13 cellular contexts compared by ENCODE assay signal in genomic region chr1:2316451-2316940, GRCh38.
DNase-seq lines count a peak whose midpoint lies in the region; ATAC-seq and TF ChIP-seq lines count a peak whose summit lies in the region.
"Had no signal": no experiment of that assay in that cellular context is flagged by ENCODE, and none has a peak within 500 bp of the region (broad histone marks: within the 10 kb centered on the region; RNA-seq: fewer than 3 reads in every experiment).

No MANE protein-coding gene starts in this region.

- peak; percentile 23 for DNase-seq in HT1080 (ENCODE audit: low read depth)
- peak; percentile 74 for DNase-seq in astrocyte of the hippocampus (ENCODE audit: low read depth, low spot score)
- DNase-seq in thyroid gland: peak; percentile 32 to 52
- DNase-seq in NCI-H524 treated with DMSO at 0.1 percent for 48 hours (lab: John Stamatoyannopoulos, UW): no peak
- DNase-seq in A172 (ENCODE audit: low spot score): no peak
- DNase-seq: activated CD8-positive, alpha-beta T cell treated with anti-CD3 and anti-CD28 coated beads, Interleukin-2, amount 10 ng/mL, durations not matched to agents 7 days and 5 days; DMS53; natural killer cell; stimulated activated CD4-positive, alpha-beta T cell treated with anti-CD3 and anti-CD28 coated beads, Interleukin-2, amount 100 ng/mL, for 24 hours; stimulated activated naive CD8-positive, alpha-beta T cell treated with anti-CD3 and anti-CD28 coated beads, Interleukin-15, amount 100 ng/mL, for 72 hours had no signal

- H3K9me3 ChIP-seq in mesodermal cell (ENCODE audit: control insufficient read depth, low read length): no peaks in the 10 kb centered on the region
- no peaks in the 10 kb centered on the region for H3K9me3 ChIP-seq in thyroid gland

- H3K27ac ChIP-seq in mesodermal cell (ENCODE audit: low read depth, low read length, severe bottlenecking) (peak overlapping the region; percentile 79), thyroid gland (peak overlapping the region; percentile 95 to 96 (median 96))

- TF ChIP-seq CTCF in thyroid gland (IDR thresholded peaks at IDR 0.05): no peak

- no peak overlapping the region for H3K4me3 ChIP-seq in mesodermal cell (ENCODE audit: extremely low read depth, insufficient read depth, low read length, poor library complexity, severe bottlenecking)
- no peak overlapping the region for H3K4me3 ChIP-seq in thyroid gland (replicated peaks in 1 of 3)

- H3K36me3 ChIP-seq in mesodermal cell (ENCODE audit: control insufficient read depth, insufficient read depth, low read length) (no peaks in the 10 kb centered on the region), thyroid gland (no peaks in the 10 kb centered on the region)

- no peaks in the 10 kb centered on the region for H3K27me3 ChIP-seq in thyroid gland

- intact Hi-C loops in thyroid gland (cut with DNase I): loop anchor here (5.0 to 10.0 kb wide), 3 partner anchors 68 to 104 kb away; no protein-coding TSS in a partner anchor

- 84 to 85% methylated on average over 14 of the region's 14 CpGs for WGBS in mesodermal cell (ENCODE audit: insufficient coverage in 2 of 2), 2 experiments
- WGBS in thyroid gland, 2 donors: 53 to 100% methylated on average over 6 of the region's 14 CpGs

- H3K4me1 ChIP-seq in mesodermal cell (ENCODE audit: control insufficient read depth, insufficient read depth, low read length, poor library complexity, severe bottlenecking): peaks cover 49% of the 10 kb centered on the region
- peaks cover 34 to 81% of the 10 kb centered on the region in 2 donors for H3K4me1 ChIP-seq in thyroid gland

- no peak for ATAC-seq in GM19455 (IDR thresholded peaks at IDR 0.05; ENCODE audit: unreplicated experiment)
- ATAC-seq: activated CD8-positive, alpha-beta T cell treated with anti-CD3 and anti-CD28 coated beads, Interleukin-2, amount 10 ng/mL, durations not matched to agents 7 days and 5 days; activated naive CD4-positive, alpha-beta T cell treated with anti-CD3 and anti-CD28 coated beads, Interleukin-2, amount 50 U/mL, for 72 hours; natural killer cell; stimulated activated naive CD8-positive, alpha-beta T cell treated with anti-CD3 and anti-CD28 coated beads, Interleukin-15, amount 100 ng/mL, for 72 hours had no signal

- TF ChIP-seq POLR2A in thyroid gland (IDR thresholded peaks at IDR 0.05): no peak

Comparison
In these comparisons a context has a peak if more than half of its experiments do, and no peak if none do; other contexts are left out.
1. DNase-seq: peak in HT1080 (single experiment), astrocyte of the hippocampus (single experiment) and thyroid gland (2 of 2); none in NCI-H524 treated with DMSO at 0.1 percent for 48 hours (single experiment) and A172 (single experiment).